Comparison of ENCODE assay signal across 2 cellular contexts in the genomic region with DNA sequence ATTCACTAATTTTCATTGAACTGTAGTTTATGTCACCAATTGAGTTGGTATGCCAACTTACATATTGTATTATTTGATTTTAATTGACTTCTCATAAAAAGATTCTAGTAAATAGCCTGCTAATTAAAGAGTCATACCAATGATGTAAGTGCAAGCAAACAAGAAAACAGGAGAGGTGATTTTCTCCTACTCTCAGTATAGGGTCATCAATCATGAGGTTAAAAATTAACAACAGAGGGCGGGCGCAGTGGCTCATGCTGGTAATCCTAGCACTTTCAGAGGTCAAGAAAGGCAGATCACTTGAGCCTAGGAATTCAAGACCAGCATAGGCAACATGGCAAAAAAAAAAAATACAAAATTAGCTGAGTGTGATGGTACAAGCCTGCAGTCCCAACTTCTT.
TF ChIP-seq lines count a peak whose summit lies in the region.

No MANE protein-coding gene starts in this region.

TF ChIP-seq in GM23338, 12 proteins besides CTCF, POLR2A, EP300 and RAD21 (continues in another document):
- no peak for TF ChIP-seq NANOG (IDR thresholded peaks at IDR 0.05; ENCODE audit: borderline replicate concordance)
- no peak for TF ChIP-seq ZNF331 (CRISPR knock-in tag; IDR thresholded peaks at IDR 0.05; ENCODE audit: low read depth)
- no peak for TF ChIP-seq ZNF114 (CRISPR knock-in tag; IDR thresholded peaks at IDR 0.05)
- TF ChIP-seq, protein P1, sequence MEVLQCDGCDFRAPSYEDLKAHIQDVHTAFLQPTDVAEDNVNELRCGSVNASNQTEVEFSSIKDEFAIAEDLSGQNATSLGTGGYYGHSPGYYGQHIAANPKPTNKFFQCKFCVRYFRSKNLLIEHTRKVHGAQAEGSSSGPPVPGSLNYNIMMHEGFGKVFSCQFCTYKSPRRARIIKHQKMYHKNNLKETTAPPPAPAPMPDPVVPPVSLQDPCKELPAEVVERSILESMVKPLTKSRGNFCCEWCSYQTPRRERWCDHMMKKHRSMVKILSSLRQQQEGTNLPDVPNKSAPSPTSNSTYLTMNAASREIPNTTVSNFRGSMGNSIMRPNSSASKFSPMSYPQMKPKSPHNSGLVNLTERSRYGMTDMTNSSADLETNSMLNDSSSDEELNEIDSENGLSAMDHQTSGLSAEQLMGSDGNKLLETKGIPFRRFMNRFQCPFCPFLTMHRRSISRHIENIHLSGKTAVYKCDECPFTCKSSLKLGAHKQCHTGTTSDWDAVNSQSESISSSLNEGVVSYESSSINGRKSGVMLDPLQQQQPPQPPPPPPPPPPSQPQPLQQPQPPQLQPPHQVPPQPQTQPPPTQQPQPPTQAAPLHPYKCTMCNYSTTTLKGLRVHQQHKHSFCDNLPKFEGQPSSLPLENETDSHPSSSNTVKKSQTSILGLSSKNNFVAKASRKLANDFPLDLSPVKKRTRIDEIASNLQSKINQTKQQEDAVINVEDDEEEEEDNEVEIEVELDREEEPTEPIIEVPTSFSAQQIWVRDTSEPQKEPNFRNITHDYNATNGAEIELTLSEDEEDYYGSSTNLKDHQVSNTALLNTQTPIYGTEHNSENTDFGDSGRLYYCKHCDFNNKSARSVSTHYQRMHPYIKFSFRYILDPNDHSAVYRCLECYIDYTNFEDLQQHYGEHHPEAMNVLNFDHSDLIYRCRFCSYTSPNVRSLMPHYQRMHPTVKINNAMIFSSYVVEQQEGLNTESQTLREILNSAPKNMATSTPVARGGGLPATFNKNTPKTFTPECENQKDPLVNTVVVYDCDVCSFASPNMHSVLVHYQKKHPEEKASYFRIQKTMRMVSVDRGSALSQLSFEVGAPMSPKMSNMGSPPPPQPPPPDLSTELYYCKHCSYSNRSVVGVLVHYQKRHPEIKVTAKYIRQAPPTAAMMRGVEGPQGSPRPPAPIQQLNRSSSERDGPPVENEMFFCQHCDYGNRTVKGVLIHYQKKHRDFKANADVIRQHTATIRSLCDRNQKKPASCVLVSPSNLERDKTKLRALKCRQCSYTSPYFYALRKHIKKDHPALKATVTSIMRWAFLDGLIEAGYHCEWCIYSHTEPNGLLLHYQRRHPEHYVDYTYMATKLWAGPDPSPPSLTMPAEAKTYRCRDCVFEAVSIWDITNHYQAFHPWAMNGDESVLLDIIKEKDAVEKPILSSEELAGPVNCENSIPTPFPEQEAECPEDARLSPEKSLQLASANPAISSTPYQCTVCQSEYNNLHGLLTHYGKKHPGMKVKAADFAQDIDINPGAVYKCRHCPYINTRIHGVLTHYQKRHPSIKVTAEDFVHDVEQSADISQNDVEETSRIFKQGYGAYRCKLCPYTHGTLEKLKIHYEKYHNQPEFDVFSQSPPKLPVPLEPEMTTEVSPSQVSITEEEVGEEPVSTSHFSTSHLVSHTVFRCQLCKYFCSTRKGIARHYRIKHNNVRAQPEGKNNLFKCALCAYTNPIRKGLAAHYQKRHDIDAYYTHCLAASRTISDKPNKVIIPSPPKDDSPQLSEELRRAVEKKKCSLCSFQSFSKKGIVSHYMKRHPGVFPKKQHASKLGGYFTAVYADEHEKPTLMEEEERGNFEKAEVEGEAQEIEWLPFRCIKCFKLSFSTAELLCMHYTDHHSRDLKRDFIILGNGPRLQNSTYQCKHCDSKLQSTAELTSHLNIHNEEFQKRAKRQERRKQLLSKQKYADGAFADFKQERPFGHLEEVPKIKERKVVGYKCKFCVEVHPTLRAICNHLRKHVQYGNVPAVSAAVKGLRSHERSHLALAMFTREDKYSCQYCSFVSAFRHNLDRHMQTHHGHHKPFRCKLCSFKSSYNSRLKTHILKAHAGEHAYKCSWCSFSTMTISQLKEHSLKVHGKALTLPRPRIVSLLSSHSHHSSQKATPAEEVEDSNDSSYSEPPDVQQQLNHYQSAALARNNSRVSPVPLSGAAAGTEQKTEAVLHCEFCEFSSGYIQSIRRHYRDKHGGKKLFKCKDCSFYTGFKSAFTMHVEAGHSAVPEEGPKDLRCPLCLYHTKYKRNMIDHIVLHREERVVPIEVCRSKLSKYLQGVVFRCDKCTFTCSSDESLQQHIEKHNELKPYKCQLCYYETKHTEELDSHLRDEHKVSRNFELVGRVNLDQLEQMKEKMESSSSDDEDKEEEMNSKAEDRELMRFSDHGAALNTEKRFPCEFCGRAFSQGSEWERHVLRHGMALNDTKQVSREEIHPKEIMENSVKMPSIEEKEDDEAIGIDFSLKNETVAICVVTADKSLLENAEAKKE (CRISPR knock-in tag; IDR thresholded peaks at IDR 0.05) = no peak
- TF ChIP-seq, protein P2, sequence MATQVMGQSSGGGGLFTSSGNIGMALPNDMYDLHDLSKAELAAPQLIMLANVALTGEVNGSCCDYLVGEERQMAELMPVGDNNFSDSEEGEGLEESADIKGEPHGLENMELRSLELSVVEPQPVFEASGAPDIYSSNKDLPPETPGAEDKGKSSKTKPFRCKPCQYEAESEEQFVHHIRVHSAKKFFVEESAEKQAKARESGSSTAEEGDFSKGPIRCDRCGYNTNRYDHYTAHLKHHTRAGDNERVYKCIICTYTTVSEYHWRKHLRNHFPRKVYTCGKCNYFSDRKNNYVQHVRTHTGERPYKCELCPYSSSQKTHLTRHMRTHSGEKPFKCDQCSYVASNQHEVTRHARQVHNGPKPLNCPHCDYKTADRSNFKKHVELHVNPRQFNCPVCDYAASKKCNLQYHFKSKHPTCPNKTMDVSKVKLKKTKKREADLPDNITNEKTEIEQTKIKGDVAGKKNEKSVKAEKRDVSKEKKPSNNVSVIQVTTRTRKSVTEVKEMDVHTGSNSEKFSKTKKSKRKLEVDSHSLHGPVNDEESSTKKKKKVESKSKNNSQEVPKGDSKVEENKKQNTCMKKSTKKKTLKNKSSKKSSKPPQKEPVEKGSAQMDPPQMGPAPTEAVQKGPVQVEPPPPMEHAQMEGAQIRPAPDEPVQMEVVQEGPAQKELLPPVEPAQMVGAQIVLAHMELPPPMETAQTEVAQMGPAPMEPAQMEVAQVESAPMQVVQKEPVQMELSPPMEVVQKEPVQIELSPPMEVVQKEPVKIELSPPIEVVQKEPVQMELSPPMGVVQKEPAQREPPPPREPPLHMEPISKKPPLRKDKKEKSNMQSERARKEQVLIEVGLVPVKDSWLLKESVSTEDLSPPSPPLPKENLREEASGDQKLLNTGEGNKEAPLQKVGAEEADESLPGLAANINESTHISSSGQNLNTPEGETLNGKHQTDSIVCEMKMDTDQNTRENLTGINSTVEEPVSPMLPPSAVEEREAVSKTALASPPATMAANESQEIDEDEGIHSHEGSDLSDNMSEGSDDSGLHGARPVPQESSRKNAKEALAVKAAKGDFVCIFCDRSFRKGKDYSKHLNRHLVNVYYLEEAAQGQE (IDR thresholded peaks at IDR 0.05; ENCODE audit: unreplicated experiment) = no peak
- no peak for TF ChIP-seq POLR2AphosphoS5 (IDR thresholded peaks at IDR 0.05; ENCODE audit: low read depth)
- TF ChIP-seq EZH2 (IDR thresholded peaks at IDR 0.05; ENCODE audit: low read depth, unreplicated experiment) = no peak
- TF ChIP-seq, protein P3, sequence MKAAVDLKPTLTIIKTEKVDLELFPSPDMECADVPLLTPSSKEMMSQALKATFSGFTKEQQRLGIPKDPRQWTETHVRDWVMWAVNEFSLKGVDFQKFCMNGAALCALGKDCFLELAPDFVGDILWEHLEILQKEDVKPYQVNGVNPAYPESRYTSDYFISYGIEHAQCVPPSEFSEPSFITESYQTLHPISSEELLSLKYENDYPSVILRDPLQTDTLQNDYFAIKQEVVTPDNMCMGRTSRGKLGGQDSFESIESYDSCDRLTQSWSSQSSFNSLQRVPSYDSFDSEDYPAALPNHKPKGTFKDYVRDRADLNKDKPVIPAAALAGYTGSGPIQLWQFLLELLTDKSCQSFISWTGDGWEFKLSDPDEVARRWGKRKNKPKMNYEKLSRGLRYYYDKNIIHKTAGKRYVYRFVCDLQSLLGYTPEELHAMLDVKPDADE (IDR thresholded peaks at IDR 0.05) = no peak
- TF ChIP-seq JUNB (IDR thresholded peaks at IDR 0.05; ENCODE audit: unreplicated experiment) = no peak
- no peak for TF ChIP-seq CREB1 (CRISPR knock-in tag; IDR thresholded peaks at IDR 0.05; ENCODE audit: low read depth)

TF ChIP-seq in GM12878, 131 proteins besides CTCF, POLR2A, EP300 and RAD21:
- TF ChIP-seq, protein P4, sequence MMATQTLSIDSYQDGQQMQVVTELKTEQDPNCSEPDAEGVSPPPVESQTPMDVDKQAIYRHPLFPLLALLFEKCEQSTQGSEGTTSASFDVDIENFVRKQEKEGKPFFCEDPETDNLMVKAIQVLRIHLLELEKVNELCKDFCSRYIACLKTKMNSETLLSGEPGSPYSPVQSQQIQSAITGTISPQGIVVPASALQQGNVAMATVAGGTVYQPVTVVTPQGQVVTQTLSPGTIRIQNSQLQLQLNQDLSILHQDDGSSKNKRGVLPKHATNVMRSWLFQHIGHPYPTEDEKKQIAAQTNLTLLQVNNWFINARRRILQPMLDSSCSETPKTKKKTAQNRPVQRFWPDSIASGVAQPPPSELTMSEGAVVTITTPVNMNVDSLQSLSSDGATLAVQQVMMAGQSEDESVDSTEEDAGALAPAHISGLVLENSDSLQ (IDR thresholded peaks at IDR 0.05) = peak; percentile 79
- no peak for TF ChIP-seq CBX5 (IDR thresholded peaks at IDR 0.05; ENCODE audit: low read depth)
- TF ChIP-seq MTA2 (IDR thresholded peaks at IDR 0.05; ENCODE audit: low read depth) = peak; percentile 46; the same call in 1 of the 2 replicates
- TF ChIP-seq ATF7 (IDR thresholded peaks at IDR 0.05; ENCODE audit: low read depth) = peak; percentile 80
- TF ChIP-seq, protein P5, sequence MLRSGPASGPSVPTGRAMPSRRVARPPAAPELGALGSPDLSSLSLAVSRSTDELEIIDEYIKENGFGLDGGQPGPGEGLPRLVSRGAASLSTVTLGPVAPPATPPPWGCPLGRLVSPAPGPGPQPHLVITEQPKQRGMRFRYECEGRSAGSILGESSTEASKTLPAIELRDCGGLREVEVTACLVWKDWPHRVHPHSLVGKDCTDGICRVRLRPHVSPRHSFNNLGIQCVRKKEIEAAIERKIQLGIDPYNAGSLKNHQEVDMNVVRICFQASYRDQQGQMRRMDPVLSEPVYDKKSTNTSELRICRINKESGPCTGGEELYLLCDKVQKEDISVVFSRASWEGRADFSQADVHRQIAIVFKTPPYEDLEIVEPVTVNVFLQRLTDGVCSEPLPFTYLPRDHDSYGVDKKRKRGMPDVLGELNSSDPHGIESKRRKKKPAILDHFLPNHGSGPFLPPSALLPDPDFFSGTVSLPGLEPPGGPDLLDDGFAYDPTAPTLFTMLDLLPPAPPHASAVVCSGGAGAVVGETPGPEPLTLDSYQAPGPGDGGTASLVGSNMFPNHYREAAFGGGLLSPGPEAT (IDR thresholded peaks at IDR 0.05; ENCODE audit: low read depth) = no peak
